8 cellular contexts compared by ENCODE assay signal in the genomic region with DNA sequence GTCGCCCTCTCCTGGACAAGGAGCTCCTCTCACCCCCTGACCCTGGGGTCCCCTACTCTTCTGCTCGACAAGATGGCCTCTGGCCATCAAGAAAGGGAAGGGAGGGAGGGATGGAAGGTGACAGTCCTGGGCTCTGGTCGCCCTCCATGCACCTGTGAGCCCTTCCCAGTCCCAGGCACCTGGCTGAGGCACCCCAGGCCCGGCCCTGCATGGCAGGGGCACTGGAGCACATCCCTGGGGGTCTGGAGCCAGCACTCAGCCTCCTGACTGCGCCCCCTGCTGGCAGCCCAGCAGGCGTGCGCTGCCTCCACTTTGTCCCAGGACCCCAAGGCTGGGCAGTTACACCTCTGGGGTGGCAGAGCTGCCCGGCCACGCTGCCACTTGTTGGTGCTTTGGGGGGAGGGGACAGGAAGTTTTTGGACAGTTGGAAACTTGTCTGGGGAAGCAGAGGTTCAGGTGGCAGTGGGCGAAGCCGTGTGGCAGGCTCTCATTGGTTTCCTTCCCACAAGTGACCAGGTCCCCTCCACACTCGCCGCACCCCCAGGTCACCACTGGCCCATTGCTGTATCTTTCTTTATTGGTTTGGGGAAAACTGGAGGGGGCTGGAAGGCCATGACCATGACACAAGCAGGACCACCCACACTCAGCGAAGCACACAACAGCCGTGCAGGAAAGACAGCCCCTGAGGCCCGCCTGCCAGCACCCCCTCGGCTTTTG. TPM values are rescaled to one million over a fixed set of nuclear protein-coding genes. Genes with fewer than 3 reads are reported as not detected.
DNase-seq lines count a peak whose midpoint lies in the region; ATAC-seq, FAIRE-seq and TF ChIP-seq lines count a peak whose summit lies in the region.

No MANE protein-coding gene starts in this region.

- no peaks in the 10 kb centered on the region for H3K79me2 ChIP-seq in DND-41 (ENCODE audit: insufficient read depth, low read length)
- no peaks in the 10 kb centered on the region for H3K79me2 ChIP-seq in MM.1S (ENCODE audit: low read length)

- H3K4me2 ChIP-seq in DND-41 (ENCODE audit: insufficient read depth, low read length), result no peak overlapping the region
- no peak overlapping the region for H3K4me2 ChIP-seq in MM.1S (ENCODE audit: low read depth, low read length)

- no peaks in the 10 kb centered on the region for H3K4me1 ChIP-seq in DND-41 (ENCODE audit: insufficient read depth, low read length)
- H3K4me1 ChIP-seq in MM.1S (ENCODE audit: low read length), result no peaks in the 10 kb centered on the region
- H3K4me1 ChIP-seq in kidney (ENCODE audit: control insufficient read depth in 1 of 2, insufficient read depth in 1 of 2, low read depth in 1 of 2, low read length in 2 of 2), result peaks cover 0 to 3% of the 10 kb centered on the region in 2 donors
- peaks cover 26% of the 10 kb centered on the region for H3K4me1 ChIP-seq in stomach smooth muscle (ENCODE audit: control insufficient read depth, insufficient read depth, low read length)

- no peaks in the 10 kb centered on the region for H3F3A ChIP-seq in MM.1S (ENCODE audit: insufficient read depth, low read length)

- DNase-seq in DND-41 (peak; percentile 44), MM.1S (peak; percentile 10), kidney (peak; percentile 76), H4 (ENCODE audit: low spot score) (no peak), NCI-H187 treated with DMSO at 0.1 percent for 48 hours (lab: John Stamatoyannopoulos, UW) (no peak)
- peak; percentile 48 for DNase-seq in activated naive CD8-positive, alpha-beta T cell treated with anti-CD3 and anti-CD28 coated beads for 36 hours

- H4K20me1 ChIP-seq in DND-41 (ENCODE audit: insufficient read depth, low read length) (no peaks in the 10 kb centered on the region), MM.1S (ENCODE audit: insufficient read depth, low read length) (no peaks in the 10 kb centered on the region)

- H3K4me3 ChIP-seq in DND-41 (ENCODE audit: low read depth in 1 of 2, low read length in 2 of 2) (no peak overlapping the region), MM.1S (ENCODE audit: low read length) (no peak overlapping the region), kidney (ENCODE audit: low read length in 2 of 2) (no peak overlapping the region), stomach smooth muscle (ENCODE audit: low read length in 2 of 2) (no peak overlapping the region)

- no peaks in the 10 kb centered on the region for H3K36me3 Mint-ChIP-seq in activated naive CD8-positive, alpha-beta T cell treated with anti-CD3 and anti-CD28 coated beads for 36 hours

- H2AFZ ChIP-seq in DND-41 (ENCODE audit: low read depth, low read length) (no peak overlapping the region), MM.1S (ENCODE audit: low read length) (no peak overlapping the region)

- H3K9ac ChIP-seq in DND-41 (ENCODE audit: low read depth, low read length), result no peak overlapping the region
- H3K9ac ChIP-seq in MM.1S (ENCODE audit: low read length), result no peak overlapping the region
- no peak overlapping the region for H3K9ac ChIP-seq in kidney (ENCODE audit: low read length in 2 of 2)
- H3K9ac ChIP-seq in stomach smooth muscle (ENCODE audit: low read length in 2 of 2), result no peak overlapping the region

- H3K27me3 ChIP-seq in DND-41 (ENCODE audit: insufficient read depth, low read length, poor library complexity) (no peaks in the 10 kb centered on the region), MM.1S (replicated peaks; ENCODE audit: insufficient read depth, low read length) (peaks cover 31% of the 10 kb centered on the region), stomach smooth muscle (ENCODE audit: control insufficient read depth in 1 of 2, insufficient read depth in 2 of 2, low read length in 2 of 2) (peaks cover 0 to 16% of the 10 kb centered on the region in 2 donors)

- H3K27me3 Mint-ChIP-seq in activated naive CD8-positive, alpha-beta T cell treated with anti-CD3 and anti-CD28 coated beads for 36 hours, result peaks cover 39% of the 10 kb centered on the region

- ATAC-seq in DND-41 (ENCODE audit: insufficient read depth, low read depth), result peak; percentile 81
- no peak for ATAC-seq in GM18870 (IDR thresholded peaks at IDR 0.05; ENCODE audit: unreplicated experiment)

- no peaks in the 10 kb centered on the region for H3K9me3 ChIP-seq in DND-41 (ENCODE audit: insufficient read depth, low read length, severe bottlenecking)
- H3K9me3 ChIP-seq in MM.1S (replicated peaks; ENCODE audit: insufficient read depth, low read length), result no peaks in the 10 kb centered on the region
- no peaks in the 10 kb centered on the region for H3K9me3 ChIP-seq in kidney (ENCODE audit: control insufficient read depth in 1 of 2, low read length in 2 of 2)
- no peaks in the 10 kb centered on the region for H3K9me3 ChIP-seq in stomach smooth muscle (ENCODE audit: control insufficient read depth in 2 of 2, low read length in 2 of 2)

- TF ChIP-seq CTCF in DND-41 (IDR thresholded peaks at IDR 0.05; ENCODE audit: borderline replicate concordance, extremely low read depth, low read length, poor library complexity, severe bottlenecking), result peak; percentile 81
- TF ChIP-seq CTCF in MM.1S (IDR thresholded peaks at IDR 0.05; ENCODE audit: low read length), result peak; percentile 69
- peak; percentile 43 for TF ChIP-seq CTCF in kidney (IDR thresholded peaks at IDR 0.05; ENCODE audit: borderline replicate concordance, extremely low read depth, insufficient read depth)

- H3K4me3 Mint-ChIP-seq in activated naive CD8-positive, alpha-beta T cell treated with anti-CD3 and anti-CD28 coated beads for 36 hours, result no peak overlapping the region

- no peaks in the 10 kb centered on the region for H3K9me2 ChIP-seq in MM.1S (replicated peaks; ENCODE audit: insufficient read depth, low read length)

- FAIRE-seq in kidney (lab: Jason Lieb, UNC), result no peak

- H3K27ac Mint-ChIP-seq in activated naive CD8-positive, alpha-beta T cell treated with anti-CD3 and anti-CD28 coated beads for 36 hours, result no peak overlapping the region

- no peaks in the 10 kb centered on the region for H3K4me1 Mint-ChIP-seq in activated naive CD8-positive, alpha-beta T cell treated with anti-CD3 and anti-CD28 coated beads for 36 hours

- no peak overlapping the region for H3K27ac ChIP-seq in DND-41 (ENCODE audit: low read length)
- no peak overlapping the region for H3K27ac ChIP-seq in MM.1S (ENCODE audit: low read length)
- H3K27ac ChIP-seq in kidney (ENCODE audit: low read depth in 2 of 2, low read length in 2 of 2), result no peak overlapping the region
- H3K27ac ChIP-seq in stomach smooth muscle (ENCODE audit: low read length), result peak overlapping the region; percentile 60

- intact Hi-C loops in kidney (cut with DNase I), result loop anchor here (5.0 kb wide), 1 partner anchor 132 kb away; no protein-coding TSS in a partner anchor

- no peaks in the 10 kb centered on the region for H3K9me3 Mint-ChIP-seq in activated naive CD8-positive, alpha-beta T cell treated with anti-CD3 and anti-CD28 coated beads for 36 hours

- H3K36me3 ChIP-seq in DND-41 (ENCODE audit: insufficient read depth, low read length) (no peaks in the 10 kb centered on the region), MM.1S (replicated peaks; ENCODE audit: insufficient read depth, low read length) (no peaks in the 10 kb centered on the region), kidney (ENCODE audit: control insufficient read depth in 1 of 2, insufficient read depth in 2 of 2, low read length in 2 of 2) (no peaks in the 10 kb centered on the region), stomach smooth muscle (ENCODE audit: control insufficient read depth in 2 of 2, insufficient read depth in 2 of 2, low read length in 2 of 2) (no peaks in the 10 kb centered on the region)

RNA-seq across cellular contexts. Expression of a gene that starts 4.3 kb away (rescaled TPM):
- 1 to 10 TPM; 1.0 to 1.2 TPM for total RNA-seq in activated naive CD8-positive, alpha-beta T cell treated with anti-CD3 and anti-CD28 coated beads for 36 hours
- total RNA-seq in kidney, result 1.5 TPM
- polyA plus RNA-seq in kidney (ENCODE audit: insufficient read depth, low read depth, low replicate concordance), result 5.5 TPM
- total RNA-seq in H4 (2014; rRNA removed; shearing (Covaris generic)), result 0.70 and 4.4 TPM in 2 replicates

RNA-seq across cellular contexts. Expression of a gene that starts 18.4 kb away (rescaled TPM):
- total RNA-seq in activated naive CD8-positive, alpha-beta T cell treated with anti-CD3 and anti-CD28 coated beads for 36 hours, result under 1 TPM; 0.68 to 0.70 TPM
- 110 TPM for total RNA-seq in kidney
- polyA plus RNA-seq in kidney (ENCODE audit: insufficient read depth, low read depth, low replicate concordance), result 79.7 TPM
- 21.7 and 43.3 TPM in 2 replicates for total RNA-seq in H4 (2014; rRNA removed; shearing (Covaris generic))

RNA-seq across cellular contexts. Expression of a gene that starts 22.3 kb away (rescaled TPM):
- total RNA-seq in activated naive CD8-positive, alpha-beta T cell treated with anti-CD3 and anti-CD28 coated beads for 36 hours, result under 1 TPM; 0.08 to 0.23 TPM
- total RNA-seq in kidney, result 4.7 TPM
- polyA plus RNA-seq in kidney (ENCODE audit: insufficient read depth, low read depth, low replicate concordance), result 81.4 TPM
- 1.3 and 3.2 TPM in 2 replicates for total RNA-seq in H4 (2014; rRNA removed; shearing (Covaris generic))

RNA-seq across cellular contexts. Expression of a gene that starts 54.9 kb away (rescaled TPM):
- total RNA-seq in activated naive CD8-positive, alpha-beta T cell treated with anti-CD3 and anti-CD28 coated beads for 36 hours, result 100 to 1,000 TPM; 103 to 109 TPM
- 218 TPM for total RNA-seq in kidney
- polyA plus RNA-seq in kidney (ENCODE audit: insufficient read depth, low read depth, low replicate concordance), result 246 TPM
- 233 and 264 TPM in 2 replicates for total RNA-seq in H4 (2014; rRNA removed; shearing (Covaris generic))

RNA-seq across cellular contexts. Expression of a gene that starts 55.3 kb away (rescaled TPM):
- total RNA-seq in activated naive CD8-positive, alpha-beta T cell treated with anti-CD3 and anti-CD28 coated beads for 36 hours, result 1 to 10 TPM; 4.1 to 4.3 TPM
- 13.7 TPM for total RNA-seq in kidney
- 5.2 TPM for polyA plus RNA-seq in kidney (ENCODE audit: insufficient read depth, low read depth, low replicate concordance)
- total RNA-seq in H4 (2014; rRNA removed; shearing (Covaris generic)), result 8.6 and 9.1 TPM in 2 replicates

Comparison
In these comparisons a context has a peak if more than half of its experiments do, and no peak if none do; other contexts are left out.
1. DNase-seq: peak in DND-41 (single experiment), MM.1S (single experiment), activated naive CD8-positive, alpha-beta T cell treated with anti-CD3 and anti-CD28 coated beads for 36 hours (single experiment) and kidney (single experiment); none in H4 (single experiment) and NCI-H187 treated with DMSO at 0.1 percent for 48 hours (single experiment).
2. RNA of a gene that starts 18.4 kb away (total RNA-seq): 110 TPM in kidney (single experiment) and 21.7 to 43.3 TPM in H4; 0.68 to 0.70 TPM in activated naive CD8-positive, alpha-beta T cell treated with anti-CD3 and anti-CD28 coated beads for 36 hours; every median in the first group is over 10 times any median in the second.
3. Peak in every context shown above with its lines, with median percentiles within 50 percentile points of each other: CTCF ChIP-seq.